In the genomic region with DNA sequence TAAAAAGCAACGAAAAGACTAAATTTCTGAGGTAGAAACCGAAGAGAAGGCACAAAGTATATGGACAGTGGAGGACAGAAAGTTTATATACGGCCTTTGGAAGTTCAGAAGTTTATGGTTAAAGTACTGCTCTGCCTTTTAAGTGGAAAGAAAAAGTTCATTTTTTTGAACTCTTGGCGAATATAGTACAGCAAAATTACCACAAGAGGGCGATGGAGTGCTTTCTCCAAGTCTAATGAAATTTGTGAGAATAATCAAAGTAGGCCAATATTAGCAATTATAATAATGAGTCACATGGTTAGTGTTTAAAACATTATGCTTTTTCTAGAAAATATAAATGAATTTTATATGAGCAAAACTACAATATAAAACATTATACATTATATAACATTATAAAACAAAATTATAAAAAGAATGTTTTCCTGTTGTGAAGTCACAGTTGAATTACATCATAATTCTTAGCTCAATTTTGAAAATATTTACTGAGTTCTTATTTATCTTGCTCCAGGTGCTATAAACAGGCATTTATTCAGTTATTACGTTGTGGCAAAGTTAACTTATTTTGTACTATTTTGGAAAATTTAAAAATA, we compare ENCODE assay signal across 9 cellular contexts.
DNase-seq lines count a peak whose midpoint lies in the region; ATAC-seq and TF ChIP-seq lines count a peak whose summit lies in the region.
"Had no signal": no experiment of that assay in that cellular context is flagged by ENCODE, and none has a peak within 500 bp of the region (broad histone marks: within the 10 kb centered on the region; RNA-seq: fewer than 3 reads in every experiment).

No MANE protein-coding gene starts in this region.

- 27 to 44% methylated on average over 5 to 6 of the region's 6 CpGs for WGBS in endodermal cell (ENCODE audit: insufficient coverage in 1 of 2, insufficient read length in 1 of 2), 2 experiments

- BruUV-seq in PC-3 (replicated peaks; lab: Mats Ljungman, UMichigan) = no TSS peak

- H3K9me3 ChIP-seq in PC-3 (ENCODE audit: low read length) = no peaks in the 10 kb centered on the region
- H3K9me3 ChIP-seq in endodermal cell (ENCODE audit: control insufficient read depth, low read length) = no peaks in the 10 kb centered on the region
- H3K9me3 ChIP-seq in neutrophil = no peaks in the 10 kb centered on the region

- POLR2A ChIA-PET in PC-3 (lab: Charles Lee; ENCODE audit: unreplicated experiment) = no interaction called here

- H3K9ac ChIP-seq in PC-3 (ENCODE audit: low read length) (no peak overlapping the region), endodermal cell (ENCODE audit: extremely low read depth, low read length, poor library complexity, severe bottlenecking) (no peak overlapping the region)

- H3K4me1 Mint-ChIP-seq in endodermal cell = peaks cover 7% of the 10 kb centered on the region

- no peaks in the 10 kb centered on the region for H3K27me3 Mint-ChIP-seq in endodermal cell (ENCODE audit: insufficient read depth)

- CTCF ChIA-PET in PC-3 (lab: Charles Lee) = no interaction called here

- H3K27me3 ChIP-seq in PC-3 (ENCODE audit: low read length) (no peaks in the 10 kb centered on the region), endodermal cell (ENCODE audit: control insufficient read depth, insufficient read depth, low read length, poor library complexity, severe bottlenecking) (no peaks in the 10 kb centered on the region), neutrophil (no peaks in the 10 kb centered on the region)

- H3K79me2 ChIP-seq in PC-3 (ENCODE audit: low read length) = no peaks in the 10 kb centered on the region

- H3K27ac ChIP-seq in PC-3 (ENCODE audit: low read length) (no peak overlapping the region), endodermal cell (ENCODE audit: low read depth, low read length) (no peak overlapping the region), neutrophil (no peak overlapping the region)

- H3K4me2 ChIP-seq in PC-3 (ENCODE audit: low read length) = no peak overlapping the region

- intact Hi-C loops in PC-3 (cut with micrococcal nuclease) = loop anchor here (1.0 kb wide), 3 partner anchors 110 to 504 kb away; no protein-coding TSS in a partner anchor

- H3K36me3 Mint-ChIP-seq in endodermal cell (ENCODE audit: low read depth) = peaks cover 39% of the 10 kb centered on the region

- no peak overlapping the region for H2AFZ ChIP-seq in PC-3 (ENCODE audit: low read length)

- peak; percentile 57 for TF ChIP-seq CTCF in GM12864 (IDR thresholded peaks at IDR 0.05; ENCODE audit: low read depth, low read length, missing control alignments)
- peak; percentile 74 for TF ChIP-seq CTCF in PC-3 (conservative IDR thresholded peaks at IDR 0.05; ENCODE audit: low read depth, low read length)
- peak; percentile 92 for TF ChIP-seq CTCF in endodermal cell (conservative IDR thresholded peaks at IDR 0.05)
- peak; percentile 11 for TF ChIP-seq CTCF in neutrophil (IDR thresholded peaks at IDR 0.05)

- H3F3A ChIP-seq in PC-3 (ENCODE audit: low read length, unreplicated experiment) = no peaks in the 10 kb centered on the region

- H3K27ac Mint-ChIP-seq in endodermal cell = no peak overlapping the region
- H3K27ac Mint-ChIP-seq: T-helper 1 cell treated with Interleukin-12 subunit alpha and Interleukin-12 subunit beta and Interleukin-4 antibody, amounts not matched to agents 30 μg/mL and 1 μg/mL, for 36 hours had no signal

- no peaks in the 10 kb centered on the region for H3K9me2 ChIP-seq in PC-3 (replicated peaks; ENCODE audit: low read length)

- H3K4me3 ChIP-seq in GM12864 (ENCODE audit: low read depth, low read length) (no peak overlapping the region), PC-3 (ENCODE audit: low read length) (no peak overlapping the region), endodermal cell (ENCODE audit: low read length) (no peak overlapping the region), neutrophil (ENCODE audit: low read depth in 1 of 2, low read length in 1 of 2) (no peak overlapping the region)

- H3K4me1 ChIP-seq in PC-3 (ENCODE audit: insufficient read depth, low read length) (peaks cover 4% of the 10 kb centered on the region; the same call in 1 of the 2 replicates), endodermal cell (ENCODE audit: control insufficient read depth, insufficient read depth, low read length) (no peaks in the 10 kb centered on the region), neutrophil (ENCODE audit: control insufficient read depth in 1 of 2, insufficient read depth in 1 of 2, low read depth in 1 of 2, low read length in 1 of 2) (no peaks in the 10 kb centered on the region)

- DNase-seq in Ammon's horn (ENCODE audit: low spot score) (peak; percentile 49), GM12864 (ENCODE audit: low read depth) (peak; percentile 12), PC-3 (peak; percentile 67), endodermal cell (no peak), cortex of kidney (lab: John Stamatoyannopoulos, UW) (no peak), NCI-H2107 treated with DMSO at 0.1 percent for 48 hours (lab: John Stamatoyannopoulos, UW; ENCODE audit: unreplicated experiment) (no peak)

- no peaks in the 10 kb centered on the region for H3K9me3 Mint-ChIP-seq in endodermal cell
- H3K9me3 Mint-ChIP-seq: T-helper 1 cell treated with Interleukin-12 subunit alpha and Interleukin-12 subunit beta and Interleukin-4 antibody, amounts not matched to agents 30 μg/mL and 1 μg/mL, for 36 hours had no signal

- no peaks in the 10 kb centered on the region for H4K20me1 ChIP-seq in PC-3 (ENCODE audit: low read length)

- no peak overlapping the region for H3K4me3 Mint-ChIP-seq in endodermal cell
- H3K4me3 Mint-ChIP-seq: T-helper 1 cell treated with Interleukin-12 subunit alpha and Interleukin-12 subunit beta and Interleukin-4 antibody, amounts not matched to agents 30 μg/mL and 1 μg/mL, for 36 hours had no signal

- H3K36me3 ChIP-seq in PC-3 (ENCODE audit: low read depth, low read length) (no peaks in the 10 kb centered on the region), endodermal cell (ENCODE audit: control insufficient read depth, insufficient read depth, low read length) (peaks cover 56% of the 10 kb centered on the region), neutrophil (peaks cover 23% of the 10 kb centered on the region)

- ATAC-seq in HG02884 (IDR thresholded peaks at IDR 0.05; ENCODE audit: unreplicated experiment) = peak; percentile 76
- peak; percentile 24; the same call in 1 of the 2 replicates for ATAC-seq in PC-3

Comparison
In these comparisons a context has a peak if more than half of its experiments do, and no peak if none do; other contexts are left out.
1. DNase-seq: peak in Ammon's horn (single experiment), GM12864 (single experiment) and PC-3 (single experiment); none in endodermal cell (single experiment), cortex of kidney (single experiment) and NCI-H2107 treated with DMSO at 0.1 percent for 48 hours (single experiment).
2. CTCF ChIP-seq: peak in every context shown above with its lines; median percentile 92 in endodermal cell; 74 in PC-3; 57 in GM12864; 11 in neutrophil.